26 cellular contexts compared by ENCODE assay signal in genomic region chr2:95001117-95001551, GRCh38. TPM values are rescaled to one million over a fixed set of nuclear protein-coding genes. Genes with fewer than 3 reads are reported as not detected.
DNase-seq lines count a peak whose midpoint lies in the region; FAIRE-seq and TF ChIP-seq lines count a peak whose summit lies in the region.
"Had no signal": no experiment of that assay in that cellular context is flagged by ENCODE, and none has a peak within 500 bp of the region (broad histone marks: within the 10 kb centered on the region; RNA-seq: fewer than 3 reads in every experiment).

No MANE protein-coding gene starts in this region.

- no peak for TF ChIP-seq POLR2A in spleen (IDR thresholded peaks at IDR 0.05)

- TF ChIP-seq CTCF in kidney (IDR thresholded peaks at IDR 0.05; ENCODE audit: borderline replicate concordance, extremely low read depth, insufficient read depth) = no peak
- TF ChIP-seq CTCF in spleen (IDR thresholded peaks at IDR 0.05 in 8 of 11, conservative IDR thresholded peaks at IDR 0.05 in 3 of 11) = no peak

- no peaks in the 10 kb centered on the region for H3K9me3 ChIP-seq in kidney (ENCODE audit: control insufficient read depth in 1 of 2, low read length in 2 of 2)
- no peaks in the 10 kb centered on the region for H3K9me3 ChIP-seq in spleen
- H3K9me3 ChIP-seq: BLaER1, SK-N-SH had no signal

- no peak for FAIRE-seq in kidney (lab: Jason Lieb, UNC)
- FAIRE-seq: GM12892 had no signal

- intact Hi-C loops in kidney (cut with DNase I) (no loop called here), spleen (cut with DNase I; ENCODE audit: low total_unique reads) (no loop called here)

- H3K9ac ChIP-seq in kidney (ENCODE audit: low read length in 2 of 2) = no peak overlapping the region
- H3K9ac ChIP-seq: BLaER1, GM23248, KMS-11, SK-N-SH had no signal

- H3K4me3 Mint-ChIP-seq in activated naive CD4-positive, alpha-beta T cell treated with anti-CD3 and anti-CD28 coated beads, Interleukin-2, amount 10 ng/mL, durations not matched to agents 7 days and 5 days = no peak overlapping the region
- H3K4me3 Mint-ChIP-seq: CD4-positive, alpha-beta T cell; H9 had no signal

- H3K4me1 ChIP-seq in kidney (ENCODE audit: control insufficient read depth in 1 of 2, insufficient read depth in 1 of 2, low read depth in 1 of 2, low read length in 2 of 2) (peaks cover 18 to 24% of the 10 kb centered on the region in 2 donors), spleen (peaks cover 0 to 6% (median 0%) of the 10 kb centered on the region in 6 donors)
- H3K4me1 ChIP-seq: BLaER1 had no signal

- 62 to 84% (median 80%) methylated on average over 4 to 5 of the region's 5 CpGs for WGBS in spleen, 5 donors

- H3K36me3 Mint-ChIP-seq in activated naive CD4-positive, alpha-beta T cell treated with anti-CD3 and anti-CD28 coated beads, Interleukin-2, amount 10 ng/mL, durations not matched to agents 7 days and 5 days = no peaks in the 10 kb centered on the region

- H3K4me3 ChIP-seq in kidney (ENCODE audit: low read length in 2 of 2) (no peak overlapping the region), spleen (no peak overlapping the region)
- H3K4me3 ChIP-seq: BLaER1, GM23248 had no signal

- no peak overlapping the region for H3K27ac Mint-ChIP-seq in activated naive CD4-positive, alpha-beta T cell treated with anti-CD3 and anti-CD28 coated beads, Interleukin-2, amount 10 ng/mL, durations not matched to agents 7 days and 5 days
- H3K27ac Mint-ChIP-seq: CD4-positive, alpha-beta T cell; H9 had no signal

- peaks cover 4% of the 10 kb centered on the region for H3K4me1 Mint-ChIP-seq in activated naive CD4-positive, alpha-beta T cell treated with anti-CD3 and anti-CD28 coated beads, Interleukin-2, amount 10 ng/mL, durations not matched to agents 7 days and 5 days

- H3K27ac ChIP-seq in kidney (ENCODE audit: low read depth in 2 of 2, low read length in 2 of 2) = peak overlapping the region in 1 of 2 donors; percentile 49
- no peak overlapping the region for H3K27ac ChIP-seq in spleen
- H3K27ac ChIP-seq: 22Rv1, BLaER1, GM23248, KMS-11 had no signal

- peaks cover 0 to 48% (median 15%) of the 10 kb centered on the region in 7 donors for H3K27me3 ChIP-seq in spleen (replicated peaks in 1 of 7)

- no peaks in the 10 kb centered on the region for H3K9me3 Mint-ChIP-seq in activated naive CD4-positive, alpha-beta T cell treated with anti-CD3 and anti-CD28 coated beads, Interleukin-2, amount 10 ng/mL, durations not matched to agents 7 days and 5 days
- H3K9me3 Mint-ChIP-seq: CD4-positive, alpha-beta T cell; H9 had no signal

- no peaks in the 10 kb centered on the region for H3K36me3 ChIP-seq in kidney (ENCODE audit: control insufficient read depth in 1 of 2, insufficient read depth in 2 of 2, low read length in 2 of 2)
- H3K36me3 ChIP-seq in spleen = no peaks in the 10 kb centered on the region
- H3K36me3 ChIP-seq: BLaER1 had no signal

- CTCF ChIA-PET in activated naive CD4-positive, alpha-beta T cell treated with anti-CD3 and anti-CD28 coated beads, Interleukin-2, amount 10 ng/mL, durations not matched to agents 7 days and 5 days (lab: Charles Lee) = interaction anchor here (1.3 kb wide), 1 partner anchor 44 kb away, joined by 4 read pairs; no protein-coding TSS in a partner anchor

- DNase-seq in DMS 273 (lab: John Stamatoyannopoulos, UW; ENCODE audit: unreplicated experiment) (peak; percentile 14), DMS 273 treated with DMSO at 0.1 percent for 48 hours (lab: John Stamatoyannopoulos, UW) (no peak), NCI-H69 (lab: John Stamatoyannopoulos, UW) (peak; percentile 37), kidney (peak; percentile 25), spleen (peak; percentile 40), SK-N-DZ (ENCODE audit: low spot score) (no peak), NCI-H774 (lab: John Stamatoyannopoulos, UW) (no peak)
- no peak for DNase-seq in activated naive CD4-positive, alpha-beta T cell treated with anti-CD3 and anti-CD28 coated beads, Interleukin-2, amount 10 ng/mL, durations not matched to agents 7 days and 5 days
- DNase-seq: ACHN; CD4-positive, alpha-beta T cell; COR-L47; DND-41; GM23248; H9; IMR-90; MV-4-11; NCI-H1105 treated with DMSO at 0.1 percent for 48 hours; NCI-H2029 treated with DMSO at 0.1 percent for 48 hours; NCI-H226; NCI-H510A treated with DMSO at 0.1 percent for 48 hours; SHP77 treated with DMSO at 0.1 percent for 48 hours; SK-N-SH had no signal

- peaks cover 67% of the 10 kb centered on the region for H3K27me3 Mint-ChIP-seq in activated naive CD4-positive, alpha-beta T cell treated with anti-CD3 and anti-CD28 coated beads, Interleukin-2, amount 10 ng/mL, durations not matched to agents 7 days and 5 days

RNA-seq across cellular contexts. Expression of gene MAL, which starts 24.4 kb away (rescaled TPM):
- total RNA-seq in kidney (477 TPM), spleen (10 to 100 TPM in 3 of 7 donors, 1 to 10 TPM in 4; 4.7 to 18.8 (median 8.1) TPM)
- polyA plus RNA-seq in kidney (ENCODE audit: insufficient read depth, low read depth, low replicate concordance) (1,006 TPM), spleen (10 to 100 TPM in 1 of 3 donors, 1 to 10 TPM in 2; 8.4 to 12.7 (median 9.0) TPM)
- polyA plus RNA-seq in SK-N-DZ (2014; cell fraction: cytosol; rRNA removed) = not detected in 2 replicates
- polyA plus RNA-seq in SK-N-DZ (2014; cell fraction: nucleus; rRNA removed) = not detected in 2 replicates
- total RNA-seq: GM23248, H9, IMR-90 had no signal
- polyA plus RNA-seq: GM23248, IMR-90, SK-N-SH had no signal

Comparison
In these comparisons a context has a peak if more than half of its experiments do, and no peak if none do; other contexts are left out.
1. DNase-seq: peak in DMS 273 (single experiment), NCI-H69 (single experiment), kidney (single experiment) and spleen (single experiment); none in DMS 273 treated with DMSO at 0.1 percent for 48 hours (single experiment), activated naive CD4-positive, alpha-beta T cell treated with anti-CD3 and anti-CD28 coated beads, Interleukin-2, amount 10 ng/mL, durations not matched to agents 7 days and 5 days (single experiment), SK-N-DZ (single experiment) and NCI-H774 (single experiment).
2. RNA of gene MAL, which starts 24.4 kb away (total RNA-seq): 477 TPM in kidney (single experiment); 4.7 to 18.8 TPM in spleen; every median in the first group is over 10 times any median in the second.